In the genomic region with DNA sequence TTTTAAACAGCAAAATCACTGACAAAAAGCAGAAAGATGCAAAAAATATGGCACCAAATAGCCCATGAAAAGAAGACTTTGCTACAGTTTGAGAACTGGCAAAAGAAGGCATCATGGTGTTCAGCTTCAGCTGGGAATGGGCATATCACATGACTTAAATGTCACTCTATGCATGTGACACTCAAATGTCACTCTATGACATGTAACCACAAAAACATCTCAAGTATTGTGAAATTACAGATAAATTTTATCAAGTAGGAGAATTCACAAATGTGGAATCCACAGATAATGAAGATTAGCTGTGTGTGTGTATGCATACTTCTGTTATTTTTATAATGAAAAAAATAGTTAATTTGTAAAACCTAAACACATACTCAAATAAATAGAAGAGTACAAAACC, we compare ENCODE assay signal across 1 cellular context.
TF ChIP-seq lines count a peak whose summit lies in the region.

No MANE protein-coding gene starts in this region.

TF ChIP-seq in HepG2, 621 proteins besides CTCF, POLR2A, EP300 and RAD21 (continued from another document):
- TF ChIP-seq, protein P1, sequence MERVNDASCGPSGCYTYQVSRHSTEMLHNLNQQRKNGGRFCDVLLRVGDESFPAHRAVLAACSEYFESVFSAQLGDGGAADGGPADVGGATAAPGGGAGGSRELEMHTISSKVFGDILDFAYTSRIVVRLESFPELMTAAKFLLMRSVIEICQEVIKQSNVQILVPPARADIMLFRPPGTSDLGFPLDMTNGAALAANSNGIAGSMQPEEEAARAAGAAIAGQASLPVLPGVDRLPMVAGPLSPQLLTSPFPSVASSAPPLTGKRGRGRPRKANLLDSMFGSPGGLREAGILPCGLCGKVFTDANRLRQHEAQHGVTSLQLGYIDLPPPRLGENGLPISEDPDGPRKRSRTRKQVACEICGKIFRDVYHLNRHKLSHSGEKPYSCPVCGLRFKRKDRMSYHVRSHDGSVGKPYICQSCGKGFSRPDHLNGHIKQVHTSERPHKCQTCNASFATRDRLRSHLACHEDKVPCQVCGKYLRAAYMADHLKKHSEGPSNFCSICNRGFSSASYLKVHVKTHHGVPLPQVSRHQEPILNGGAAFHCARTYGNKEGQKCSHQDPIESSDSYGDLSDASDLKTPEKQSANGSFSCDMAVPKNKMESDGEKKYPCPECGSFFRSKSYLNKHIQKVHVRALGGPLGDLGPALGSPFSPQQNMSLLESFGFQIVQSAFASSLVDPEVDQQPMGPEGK (CRISPR knock-in tag; IDR thresholded peaks at IDR 0.05) = no peak
- TF ChIP-seq HNRNPUL1 (IDR thresholded peaks at IDR 0.05; ENCODE audit: low read depth, low read length) = no peak
- no peak for TF ChIP-seq ISL2 (CRISPR knock-in tag; IDR thresholded peaks at IDR 0.05)
- no peak for TF ChIP-seq SP2 (CRISPR knock-in tag; IDR thresholded peaks at IDR 0.05)
- no peak for TF ChIP-seq HNRNPK (IDR thresholded peaks at IDR 0.05; ENCODE audit: low read depth, low read length, poor library complexity, severe bottlenecking)
